ENCODE assay signal across 11 cellular contexts in genomic region chr1:64923294-64923718, GRCh38. TPM values are rescaled to one million over a fixed set of nuclear protein-coding genes. Genes with fewer than 3 reads are reported as not detected.
DNase-seq lines count a peak whose midpoint lies in the region; ATAC-seq and TF ChIP-seq lines count a peak whose summit lies in the region.
"Had no signal": no experiment of that assay in that cellular context is flagged by ENCODE, and none has a peak within 500 bp of the region (broad histone marks: within the 10 kb centered on the region; RNA-seq: fewer than 3 reads in every experiment).

No MANE protein-coding gene starts in this region.

- ATAC-seq in HG03469 (IDR thresholded peaks at IDR 0.05; ENCODE audit: unreplicated experiment), result peak; percentile 58
- ATAC-seq in activated T-cell treated with anti-CD3 and anti-CD28 coated beads, Interleukin-2, amount 50 U/mL, for 72 hours (replicated peaks in 1 of 2), result peak; percentile 75 to 78
- ATAC-seq in HG03196 (IDR thresholded peaks at IDR 0.05; ENCODE audit: unreplicated experiment), result no peak

- H3K4me1 ChIP-seq in osteoblast (ENCODE audit: insufficient read depth, low read length) (peaks cover 45% of the 10 kb centered on the region), OCI-LY7 (ENCODE audit: insufficient read depth, low read length, poor library complexity, severe bottlenecking) (peaks cover 7% of the 10 kb centered on the region), breast epithelium (peaks cover 0 to 13% of the 10 kb centered on the region in 2 donors)

- peaks cover 95% of the 10 kb centered on the region for H3K4me1 Mint-ChIP-seq in activated T-cell treated with anti-CD3 and anti-CD28 coated beads, Interleukin-2, amount 50 U/mL, for 72 hours (ENCODE audit: low read depth)

- CTCF ChIA-PET in OCI-LY7 (lab: Charles Lee; ENCODE audit: unreplicated experiment), result no interaction called here

- no peaks in the 10 kb centered on the region for H3K9me2 ChIP-seq in OCI-LY7 (ENCODE audit: insufficient read depth, low read length)

- peaks cover 20% of the 10 kb centered on the region for H4K20me1 ChIP-seq in osteoblast (ENCODE audit: insufficient read depth, low read length)
- peaks cover 51% of the 10 kb centered on the region for H4K20me1 ChIP-seq in OCI-LY7 (ENCODE audit: insufficient read depth, low read length)

- DNase-seq in GM10266 (ENCODE audit: extremely low spot score) (peak; percentile 24), osteoblast (ENCODE audit: insufficient read length, low spot score, missing footprints) (no peak), WERI-Rb-1 (no peak), OCI-LY7 (ENCODE audit: low spot score) (no peak), breast epithelium (ENCODE audit: low spot score in 2 of 2) (no peak)
- peak; percentile 61 to 71 for DNase-seq in activated T-cell treated with anti-CD3 and anti-CD28 coated beads, Interleukin-2, amount 50 U/mL, for 72 hours
- DNase-seq: NCI-H446 had no signal

- H3K79me2 ChIP-seq in osteoblast (ENCODE audit: insufficient read depth, low read length) (peaks cover 79% of the 10 kb centered on the region), OCI-LY7 (ENCODE audit: insufficient read depth, low read depth, low read length) (peaks cover 85% of the 10 kb centered on the region)

- no peak overlapping the region for H3K4me2 ChIP-seq in osteoblast (ENCODE audit: insufficient read depth, low read length)
- H3K4me2 ChIP-seq in OCI-LY7 (ENCODE audit: low read length), result no peak overlapping the region

- TF ChIP-seq CTCF in GM10266 (IDR thresholded peaks at IDR 0.05; ENCODE audit: control insufficient read depth, insufficient read depth, low read depth, missing control alignments), result no peak
- TF ChIP-seq CTCF in osteoblast (IDR thresholded peaks at IDR 0.05; ENCODE audit: extremely low read depth, low read depth, low read length), result no peak
- no peak for TF ChIP-seq CTCF in WERI-Rb-1 (IDR thresholded peaks at IDR 0.05; ENCODE audit: low read depth, low read length)
- no peak for TF ChIP-seq CTCF in OCI-LY7 (conservative IDR thresholded peaks at IDR 0.05; ENCODE audit: low read length)
- no peak for TF ChIP-seq CTCF in breast epithelium (IDR thresholded peaks at IDR 0.05)

- peak overlapping the region; percentile 79 to 94 for H3K4me3 Mint-ChIP-seq in activated T-cell treated with anti-CD3 and anti-CD28 coated beads, Interleukin-2, amount 50 U/mL, for 72 hours

- intact Hi-C loops in OCI-LY7 (cut with micrococcal nuclease; ENCODE audit: unreplicated experiment) (no loop called here), breast epithelium (cut with DNase I; ENCODE audit: low total_unique reads) (no loop called here)

- H3K9me3 ChIP-seq in osteoblast (ENCODE audit: low read depth, low read length) (no peaks in the 10 kb centered on the region), WERI-Rb-1 (ENCODE audit: severe bottlenecking) (no peaks in the 10 kb centered on the region), OCI-LY7 (ENCODE audit: low read length) (no peaks in the 10 kb centered on the region), breast epithelium (no peaks in the 10 kb centered on the region)

- peak overlapping the region; percentile 97 for H3K27ac Mint-ChIP-seq in activated T-cell treated with anti-CD3 and anti-CD28 coated beads, Interleukin-2, amount 50 U/mL, for 72 hours

- no peaks in the 10 kb centered on the region for H3K27me3 ChIP-seq in osteoblast (ENCODE audit: insufficient read depth, low read length)
- H3K27me3 ChIP-seq in WERI-Rb-1 (ENCODE audit: insufficient read depth, low read depth, severe bottlenecking), result no peaks in the 10 kb centered on the region
- no peaks in the 10 kb centered on the region for H3K27me3 ChIP-seq in breast epithelium

- no peaks in the 10 kb centered on the region for H3K27me3 Mint-ChIP-seq in activated T-cell treated with anti-CD3 and anti-CD28 coated beads, Interleukin-2, amount 50 U/mL, for 72 hours (ENCODE audit: low read depth)

- BruUV-seq in OCI-LY7 (replicated peaks; lab: Mats Ljungman, UMichigan), result no TSS peak

- POLR2A ChIA-PET in OCI-LY7 (lab: Charles Lee), result interaction anchor here (1.0 to 2.7 kb wide), 5 partner anchors 9 to 25 kb away, joined by 3 to 7 read pairs (median 6); no protein-coding TSS in a partner anchor

- H3K27ac ChIP-seq in osteoblast (ENCODE audit: low read depth, low read length) (peak overlapping the region; percentile 31), WERI-Rb-1 (no peak overlapping the region), OCI-LY7 (ENCODE audit: low read depth, low read length, poor library complexity, severe bottlenecking) (no peak overlapping the region), breast epithelium (no peak overlapping the region)
- H3K27ac ChIP-seq: HL-60, VCaP had no signal

- no peak overlapping the region for H3K4me3 ChIP-seq in osteoblast (ENCODE audit: insufficient read depth, low read length)
- no peak overlapping the region for H3K4me3 ChIP-seq in WERI-Rb-1 (ENCODE audit: low read depth, low read length)
- H3K4me3 ChIP-seq in OCI-LY7 (ENCODE audit: low read depth, low read length, poor library complexity, severe bottlenecking), result no peak overlapping the region
- no peak overlapping the region for H3K4me3 ChIP-seq in breast epithelium

- no peaks in the 10 kb centered on the region for H3K9me3 Mint-ChIP-seq in activated T-cell treated with anti-CD3 and anti-CD28 coated beads, Interleukin-2, amount 50 U/mL, for 72 hours

- no peaks in the 10 kb centered on the region for H3K36me3 ChIP-seq in osteoblast (ENCODE audit: insufficient read depth, low read length)
- no peaks in the 10 kb centered on the region for H3K36me3 ChIP-seq in WERI-Rb-1
- H3K36me3 ChIP-seq in OCI-LY7 (ENCODE audit: insufficient read depth, low read length), result no peaks in the 10 kb centered on the region
- H3K36me3 ChIP-seq in breast epithelium, result no peaks in the 10 kb centered on the region

- peaks cover under 1 to 2% of the 10 kb centered on the region in 2 donors for H3K36me3 Mint-ChIP-seq in activated T-cell treated with anti-CD3 and anti-CD28 coated beads, Interleukin-2, amount 50 U/mL, for 72 hours (ENCODE audit: insufficient read depth in 2 of 2)

- no peak for TF ChIP-seq POLR2A in breast epithelium (IDR thresholded peaks at IDR 0.05)

- H2AFZ ChIP-seq in osteoblast (ENCODE audit: low read length), result no peak overlapping the region
- no peak overlapping the region for H2AFZ ChIP-seq in OCI-LY7 (ENCODE audit: low read length)

RNA-seq across cellular contexts. Expression of gene JAK1, which starts 43.0 kb away (rescaled TPM):
- total RNA-seq in activated T-cell treated with anti-CD3 and anti-CD28 coated beads, Interleukin-2, amount 50 U/mL, for 72 hours, result 100 to 1,000 TPM; 169 to 185 TPM
- 178 and 197 TPM in 2 replicates for total RNA-seq in osteoblast
- total RNA-seq in OCI-LY7 (2014; rRNA removed; shearing (Covaris generic)), result 66.9 and 72.6 TPM in 2 replicates
- 86.8 and 106 TPM in 2 replicates for total RNA-seq in OCI-LY7 (2022)
- 100 to 1,000 TPM; 179 to 258 (median 196) TPM for total RNA-seq in breast epithelium

Comparison
In these comparisons a context has a peak if more than half of its experiments do, and no peak if none do; other contexts are left out.
1. DNase-seq: peak in GM10266 (single experiment) and activated T-cell treated with anti-CD3 and anti-CD28 coated beads, Interleukin-2, amount 50 U/mL, for 72 hours (2 of 2); none in osteoblast (single experiment), WERI-Rb-1 (single experiment), OCI-LY7 (single experiment) and breast epithelium (0 of 2).